19 cellular contexts compared by ENCODE assay signal in the genomic region with DNA sequence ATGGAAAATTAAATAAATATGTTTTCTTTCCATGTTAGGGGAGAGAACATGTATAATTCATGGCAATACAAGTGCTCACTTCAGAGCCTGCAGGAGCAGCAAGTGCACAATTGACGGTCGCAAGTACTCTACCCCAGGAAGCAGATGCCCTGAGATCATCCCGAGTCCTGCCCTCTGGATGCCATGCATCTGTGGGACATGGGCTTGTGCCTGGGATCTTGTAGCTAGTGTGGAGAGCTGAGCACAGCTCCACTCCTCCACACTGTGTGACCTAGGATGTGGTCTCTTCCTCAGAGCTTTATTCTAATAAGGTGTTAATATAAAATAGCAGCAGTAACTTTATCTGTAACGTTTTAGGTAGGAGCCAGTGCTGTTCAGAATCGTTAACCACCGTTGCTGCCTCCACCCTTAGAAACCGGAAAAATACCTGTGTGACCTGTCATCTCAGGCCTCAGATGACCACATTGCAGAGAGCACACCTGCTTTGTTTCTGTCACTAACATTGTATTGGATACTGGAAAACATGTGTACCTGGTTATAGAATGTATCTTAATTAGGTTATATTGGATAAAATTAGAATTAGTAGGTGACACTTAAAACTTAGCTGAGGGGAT.
DNase-seq lines count a peak whose midpoint lies in the region; ATAC-seq, FAIRE-seq and TF ChIP-seq lines count a peak whose summit lies in the region.
"Had no signal": no experiment of that assay in that cellular context is flagged by ENCODE, and none has a peak within 500 bp of the region (broad histone marks: within the 10 kb centered on the region; RNA-seq: fewer than 3 reads in every experiment).

No MANE protein-coding gene starts in this region.

- peaks cover 21% of the 10 kb centered on the region; the same call in 2 of the 3 replicates for H3K9me3 ChIP-seq in A549
- no peaks in the 10 kb centered on the region for H3K9me3 ChIP-seq in HepG2 (ENCODE audit: low read length)
- no peaks in the 10 kb centered on the region for H3K9me3 ChIP-seq in suprapubic skin
- H3K9me3 ChIP-seq: psoas muscle, thoracic aorta had no signal

- TF ChIP-seq POLR2A in A549 (IDR thresholded peaks at IDR 0.05; ENCODE audit: low read length) (no peak), HepG2 (IDR thresholded peaks at IDR 0.05; ENCODE audit: insufficient read depth in 1 of 2, low read depth in 2 of 2, low read length in 2 of 2) (no peak), suprapubic skin (IDR thresholded peaks at IDR 0.05) (no peak)

- H4K20me1 ChIP-seq in HepG2 (ENCODE audit: insufficient read depth, low read length), result no peaks in the 10 kb centered on the region

- FAIRE-seq in A549 (lab: Jason Lieb, UNC) (peak; percentile 73), HepG2 (lab: Jason Lieb, UNC) (no peak)

- no peak for TF ChIP-seq RAD21 in A549 (conservative IDR thresholded peaks at IDR 0.05 in 1 of 2, IDR thresholded peaks at IDR 0.05 in 1 of 2)
- no peak for TF ChIP-seq RAD21 in HepG2 (CRISPR knock-in tag; IDR thresholded peaks at IDR 0.05)

- ATAC-seq in A549, result peak; percentile 52 to 70; a peak in 5 of 6 replicates
- ATAC-seq in GM19043 (IDR thresholded peaks at IDR 0.05; ENCODE audit: low read depth, unreplicated experiment), result peak; percentile 3
- peak; percentile 57 for ATAC-seq in HepG2
- no peak for ATAC-seq in HG03139 (IDR thresholded peaks at IDR 0.05; ENCODE audit: unreplicated experiment)

- H3K79me2 ChIP-seq in HepG2 (ENCODE audit: insufficient read depth, low read length), result no peaks in the 10 kb centered on the region

- in situ Hi-C loops in HepG2 (cut with HindIII; ENCODE audit: extremely low pct_ligation_motif_present, low pct_unique_long_range_greater_than_20kb), result no loop called here
- in situ Hi-C loops in GM13977 (cut with MboI; ENCODE audit: low pct_unique_long_range_greater_than_20kb, low sequenced_read_pairs, unreplicated experiment), result no loop called here

- no TSS peak for BruUV-seq in HepG2 (replicated peaks; lab: Mats Ljungman, UMichigan)

- H3K4me1 ChIP-seq in A549 (no peaks in the 10 kb centered on the region), HepG2 (ENCODE audit: insufficient read depth, low read length) (no peaks in the 10 kb centered on the region), suprapubic skin (no peaks in the 10 kb centered on the region)
- H3K4me1 ChIP-seq: psoas muscle had no signal

- DNase-seq in A549 (ENCODE audit: low read depth in 1 of 2, low spot score in 1 of 2), result no peak
- peak; percentile 64 for DNase-seq in RPMI8226
- DNase-seq in HepG2 (ENCODE audit: low spot score), result no peak
- no peak for DNase-seq in iPS-NIHi7 (ENCODE audit: extremely low spot score)
- no peak for DNase-seq in GM13977 (ENCODE audit: low spot score)
- no peak for DNase-seq in suprapubic skin (ENCODE audit: low spot score in 2 of 2)
- DNase-seq: ACHN, cortex of kidney, DMS79 treated with DMSO at 0.1 percent for 48 hours, hypothalamus, kidney glomerular epithelial cell, NCI-H187, NCI-H510A treated with DMSO at 0.1 percent for 48 hours, SIG-M5, WERI-Rb-1 had no signal

- TF ChIP-seq CTCF in A549 (IDR thresholded peaks at IDR 0.05) (no peak), HepG2 (CRISPR knock-in tag; IDR thresholded peaks at IDR 0.05) (no peak), GM13977 (IDR thresholded peaks at IDR 0.05; ENCODE audit: extremely low read depth, insufficient read depth, missing control alignments) (no peak), suprapubic skin (IDR thresholded peaks at IDR 0.05) (no peak)

- H3K4me2 ChIP-seq in A549 (no peak overlapping the region), HepG2 (ENCODE audit: low read depth, low read length) (no peak overlapping the region)

- CTCF ChIA-PET in A549 (lab: Yijun Ruan, JAX) (interaction anchor here (1.1 kb wide), 1 partner anchor 11 kb away, joined by 5 read pairs; no protein-coding TSS in a partner anchor), HepG2 (lab: Yijun Ruan, JAX; ENCODE audit: low intra/inter-chr PET ratio, low total read pairs) (no interaction called here)

- POLR2A ChIA-PET in A549 (lab: Yijun Ruan, JAX), result no interaction called here
- POLR2A ChIA-PET in HepG2 (lab: Yijun Ruan, JAX), result no interaction called here

- H3K9ac ChIP-seq in HepG2 (ENCODE audit: insufficient read depth, low read depth, low read length), result no peak overlapping the region

- 14% methylated on average over 7 of the region's 7 CpGs for WGBS in A549 (ENCODE audit: missing lambda C conversion rate)
- WGBS in HepG2 (ENCODE audit: low lambda C conversion rate), result 11% methylated on average over 7 of the region's 7 CpGs
- 68% methylated on average over 7 of the region's 7 CpGs for WGBS in suprapubic skin

- no peak overlapping the region for H3K27ac ChIP-seq in A549
- no peak overlapping the region for H3K27ac ChIP-seq in HepG2 (ENCODE audit: extremely low read length, insufficient read depth, low read length)
- H3K27ac ChIP-seq in suprapubic skin, result no peak overlapping the region
- H3K27ac ChIP-seq: psoas muscle, thoracic aorta, WERI-Rb-1 had no signal

- intact Hi-C loops in HepG2 (cut with micrococcal nuclease; ENCODE audit: unreplicated experiment), result no loop called here

- H3K4me3 ChIP-seq in A549, result no peak overlapping the region
- H3K4me3 ChIP-seq in HepG2 (replicated peaks in 1 of 3; ENCODE audit: insufficient read depth in 1 of 3, low read depth in 2 of 3, low read length in 3 of 3), result no peak overlapping the region
- no peak overlapping the region for H3K4me3 ChIP-seq in suprapubic skin
- H3K4me3 ChIP-seq: psoas muscle, thoracic aorta had no signal

- peaks cover 0 to 2% of the 10 kb centered on the region in 2 experiments; a peak in 1 of 5 replicates for H3K27me3 ChIP-seq in HepG2 (ENCODE audit: control insufficient read depth in 1 of 2, insufficient read depth in 2 of 2, low read length in 2 of 2)
- peaks cover 18% of the 10 kb centered on the region for H3K27me3 ChIP-seq in suprapubic skin

- H3K36me3 ChIP-seq in HepG2 (replicated peaks in 1 of 2; ENCODE audit: control insufficient read depth in 1 of 2, insufficient read depth in 2 of 2, low read length in 2 of 2), result no peaks in the 10 kb centered on the region
- no peaks in the 10 kb centered on the region for H3K36me3 ChIP-seq in suprapubic skin
- H3K36me3 ChIP-seq: thoracic aorta, WERI-Rb-1 had no signal

- no peak overlapping the region for H2AFZ ChIP-seq in HepG2 (ENCODE audit: low read length)

- TF ChIP-seq EP300 in A549 (IDR thresholded peaks at IDR 0.05), result no peak
- no peak for TF ChIP-seq EP300 in HepG2 (IDR thresholded peaks at IDR 0.05; ENCODE audit: low read depth in 2 of 2, low read length in 2 of 2)
- no peak for TF ChIP-seq EP300 in HepG2 (CRISPR knock-in tag; IDR thresholded peaks at IDR 0.05; ENCODE audit: borderline replicate concordance)
- no peak for TF ChIP-seq EP300 in suprapubic skin (IDR thresholded peaks at IDR 0.05)

TF ChIP-seq in A549, 52 proteins besides CTCF, POLR2A, EP300 and RAD21 (continues in another document):
- TF ChIP-seq HOXB13 (CRISPR knock-in tag; IDR thresholded peaks at IDR 0.05; ENCODE audit: low read depth) (no peak), PHF8 (IDR thresholded peaks at IDR 0.05; ENCODE audit: borderline replicate concordance, low read depth) (no peak), CHD2 (IDR thresholded peaks at IDR 0.05; ENCODE audit: low read length, partially characterized antibody) (no peak), ELK1 (IDR thresholded peaks at IDR 0.05; ENCODE audit: low read depth, low read length) (no peak), FOSB (CRISPR knock-in tag; IDR thresholded peaks at IDR 0.05) (no peak), PBX3 (IDR thresholded peaks at IDR 0.05) (no peak)

TF ChIP-seq in HepG2, 621 proteins besides CTCF, POLR2A, EP300 and RAD21 (continues in another document):
- TF ChIP-seq DR1 (CRISPR knock-in tag; IDR thresholded peaks at IDR 0.05) (no peak), ZNF546 (CRISPR knock-in tag; conservative IDR thresholded peaks at IDR 0.05) (no peak), RBM39 (IDR thresholded peaks at IDR 0.05; ENCODE audit: low read depth, low read length, poor library complexity, severe bottlenecking) (no peak), TMF1 (CRISPR knock-in tag; IDR thresholded peaks at IDR 0.05; ENCODE audit: low read depth) (no peak), CSRNP2 (CRISPR knock-in tag; conservative IDR thresholded peaks at IDR 0.05; ENCODE audit: low read depth) (no peak), MAF1 (CRISPR knock-in tag; IDR thresholded peaks at IDR 0.05; ENCODE audit: borderline replicate concordance) (no peak)
- TF ChIP-seq, protein P1, sequence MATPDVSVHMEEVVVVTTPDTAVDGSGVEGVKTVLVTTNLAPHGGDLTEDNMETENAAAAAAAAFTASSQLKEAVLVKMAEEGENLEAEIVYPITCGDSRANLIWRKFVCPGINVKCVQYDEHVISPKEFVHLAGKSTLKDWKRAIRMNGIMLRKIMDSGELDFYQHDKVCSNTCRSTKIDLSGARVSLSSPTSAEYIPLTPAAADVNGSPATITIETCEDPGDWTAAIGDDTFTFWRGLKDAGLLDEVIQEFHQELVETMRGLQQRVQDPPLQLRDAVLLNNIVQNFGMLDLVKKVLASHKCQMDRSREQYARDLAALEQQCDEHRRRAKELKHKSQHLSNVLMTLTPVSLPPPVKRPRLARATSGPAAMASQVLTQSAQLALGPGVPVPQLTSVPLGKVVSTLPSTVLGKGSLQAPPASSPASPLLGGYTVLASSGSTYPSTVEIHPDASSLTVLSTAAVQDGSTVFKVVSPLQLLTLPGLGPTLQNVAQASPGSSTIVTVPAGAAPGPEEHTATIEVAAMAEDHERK (CRISPR knock-in tag; IDR thresholded peaks at IDR 0.05; ENCODE audit: low read depth), result no peak
- TF ChIP-seq, protein P2, sequence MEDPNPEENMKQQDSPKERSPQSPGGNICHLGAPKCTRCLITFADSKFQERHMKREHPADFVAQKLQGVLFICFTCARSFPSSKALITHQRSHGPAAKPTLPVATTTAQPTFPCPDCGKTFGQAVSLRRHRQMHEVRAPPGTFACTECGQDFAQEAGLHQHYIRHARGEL (CRISPR knock-in tag; IDR thresholded peaks at IDR 0.05), result no peak
- TF ChIP-seq, protein P3, sequence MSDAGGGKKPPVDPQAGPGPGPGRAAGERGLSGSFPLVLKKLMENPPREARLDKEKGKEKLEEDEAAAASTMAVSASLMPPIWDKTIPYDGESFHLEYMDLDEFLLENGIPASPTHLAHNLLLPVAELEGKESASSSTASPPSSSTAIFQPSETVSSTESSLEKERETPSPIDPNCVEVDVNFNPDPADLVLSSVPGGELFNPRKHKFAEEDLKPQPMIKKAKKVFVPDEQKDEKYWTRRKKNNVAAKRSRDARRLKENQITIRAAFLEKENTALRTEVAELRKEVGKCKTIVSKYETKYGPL (CRISPR knock-in tag; IDR thresholded peaks at IDR 0.05), result no peak
